In the genomic region with DNA sequence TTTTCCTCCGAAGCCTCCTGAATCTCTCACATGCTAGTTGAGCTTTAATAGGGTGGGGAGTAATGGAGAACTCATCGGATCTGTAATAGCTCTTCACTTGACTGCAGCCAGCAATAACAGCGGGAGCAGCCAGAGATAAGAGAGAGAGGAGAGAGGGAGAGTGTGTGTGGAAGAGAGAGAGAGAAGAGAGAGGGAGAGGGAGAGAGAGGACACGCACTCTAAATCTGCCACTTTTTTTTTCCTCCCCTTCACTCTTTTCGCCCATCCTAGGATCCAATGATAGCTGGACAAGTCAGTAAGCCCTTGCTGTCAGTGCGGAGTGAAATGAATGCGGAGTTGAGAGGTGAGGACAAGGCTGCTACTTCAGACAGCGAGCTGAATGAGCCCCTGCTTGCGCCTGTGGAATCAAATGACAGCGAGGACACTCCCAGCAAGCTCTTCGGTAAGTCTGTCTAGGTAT, we compare ENCODE assay signal across 10 cellular contexts.
DNase-seq lines count a peak whose midpoint lies in the region; TF ChIP-seq lines count a peak whose summit lies in the region.
"Had no signal": no experiment of that assay in that cellular context is flagged by ENCODE, and none has a peak within 500 bp of the region (broad histone marks: within the 10 kb centered on the region; RNA-seq: fewer than 3 reads in every experiment).

No MANE protein-coding gene starts in this region.

- no peaks in the 10 kb centered on the region for H3K9me3 ChIP-seq in right atrium auricular region
- no peaks in the 10 kb centered on the region for H3K9me3 ChIP-seq in MM.1S (replicated peaks; ENCODE audit: insufficient read depth, low read length)
- no peaks in the 10 kb centered on the region for H3K9me3 ChIP-seq in colonic mucosa

- no peaks in the 10 kb centered on the region for H3K9me2 ChIP-seq in MM.1S (replicated peaks; ENCODE audit: insufficient read depth, low read length)

- no peak overlapping the region for H3K4me2 ChIP-seq in MM.1S (ENCODE audit: low read depth, low read length)

- CTCF ChIA-PET in HEK293T (lab: Yijun Ruan, JAX): interaction anchor here (0.7 to 1.1 kb wide), 2 partner anchors 10 kb away, joined by 3 to 4 read pairs; no protein-coding TSS in a partner anchor

- H3K27ac ChIP-seq in right atrium auricular region: peak overlapping the region; percentile 64 to 71
- H3K27ac ChIP-seq in rectal smooth muscle tissue (ENCODE audit: low read depth, low read length): no peak overlapping the region
- no peak overlapping the region for H3K27ac ChIP-seq in MM.1S (ENCODE audit: low read length)
- H3K27ac ChIP-seq in colonic mucosa: no peak overlapping the region

- DNase-seq in HEK293T (ENCODE audit: extremely low spot score) (peak; percentile 58), NCI-H748 treated with DMSO at 0.1 percent for 48 hours (lab: John Stamatoyannopoulos, UW) (peak; percentile 86), right atrium auricular region (ENCODE audit: low spot score) (no peak), Kasumi-1 (lab: John Stamatoyannopoulos, UW) (no peak), HCEC 1CT (no peak), MM.1S (no peak), colonic mucosa (no peak)
- DNase-seq: activated T-cell treated with anti-CD3 and anti-CD28 coated beads for 4 hours, DND-41 had no signal

- intact Hi-C loops in colonic mucosa (cut with DNase I): no loop called here

- H3F3A ChIP-seq in MM.1S (ENCODE audit: insufficient read depth, low read length): no peaks in the 10 kb centered on the region

- POLR2A ChIA-PET in HEK293T (lab: Yijun Ruan, JAX): interaction anchor here (0.6 to 1.3 kb wide), 7 partner anchors 10 to 332 kb away, joined by 3 to 6 read pairs (median 3); no protein-coding TSS in a partner anchor

- TF ChIP-seq CTCF in right atrium auricular region (IDR thresholded peaks at IDR 0.05): no peak
- TF ChIP-seq CTCF in MM.1S (IDR thresholded peaks at IDR 0.05; ENCODE audit: low read length): no peak
- TF ChIP-seq CTCF in colonic mucosa (IDR thresholded peaks at IDR 0.05): no peak

- H3K9ac ChIP-seq in rectal smooth muscle tissue (ENCODE audit: low read length): no peak overlapping the region
- H3K9ac ChIP-seq in MM.1S (ENCODE audit: low read length): no peak overlapping the region
- H3K9ac ChIP-seq in colonic mucosa (ENCODE audit: low read depth in 2 of 2, low read length in 2 of 2): no peak overlapping the region

- H3K4me1 ChIP-seq in right atrium auricular region: no peaks in the 10 kb centered on the region
- H3K4me1 ChIP-seq in rectal smooth muscle tissue (ENCODE audit: control insufficient read depth, insufficient read depth, low read length): no peaks in the 10 kb centered on the region
- H3K4me1 ChIP-seq in MM.1S (ENCODE audit: low read length): no peaks in the 10 kb centered on the region
- H3K4me1 ChIP-seq in colonic mucosa: no peaks in the 10 kb centered on the region

- H3K4me3 ChIP-seq in right atrium auricular region: peak overlapping the region; percentile 29 to 42
- peak overlapping the region; percentile 9 for H3K4me3 ChIP-seq in rectal smooth muscle tissue (ENCODE audit: low read length)
- no peak overlapping the region for H3K4me3 ChIP-seq in MM.1S (ENCODE audit: low read length)
- no peak overlapping the region for H3K4me3 ChIP-seq in colonic mucosa

- H3K27me3 ChIP-seq in right atrium auricular region (no peaks in the 10 kb centered on the region), rectal smooth muscle tissue (ENCODE audit: control insufficient read depth, insufficient read depth, low read length) (no peaks in the 10 kb centered on the region), MM.1S (replicated peaks; ENCODE audit: insufficient read depth, low read length) (no peaks in the 10 kb centered on the region), colonic mucosa (no peaks in the 10 kb centered on the region)

- no peaks in the 10 kb centered on the region for H3K79me2 ChIP-seq in MM.1S (ENCODE audit: low read length)

- H2AFZ ChIP-seq in MM.1S (ENCODE audit: low read length): no peak overlapping the region

- H4K20me1 ChIP-seq in MM.1S (ENCODE audit: insufficient read depth, low read length): no peaks in the 10 kb centered on the region

- H3K36me3 ChIP-seq in right atrium auricular region: no peaks in the 10 kb centered on the region
- no peaks in the 10 kb centered on the region for H3K36me3 ChIP-seq in rectal smooth muscle tissue (ENCODE audit: control insufficient read depth, insufficient read depth, low read length)
- H3K36me3 ChIP-seq in MM.1S (replicated peaks; ENCODE audit: insufficient read depth, low read length): no peaks in the 10 kb centered on the region
- no peaks in the 10 kb centered on the region for H3K36me3 ChIP-seq in colonic mucosa

TF ChIP-seq in HEK293T, 16 proteins besides CTCF, POLR2A, EP300 and RAD21:
- peak; percentile 74 for TF ChIP-seq L3MBTL2 (conservative IDR thresholded peaks at IDR 0.05)
- TF ChIP-seq BHLHE40 (IDR thresholded peaks at IDR 0.05; ENCODE audit: borderline replicate concordance): no peak
- TF ChIP-seq, protein P1, sequence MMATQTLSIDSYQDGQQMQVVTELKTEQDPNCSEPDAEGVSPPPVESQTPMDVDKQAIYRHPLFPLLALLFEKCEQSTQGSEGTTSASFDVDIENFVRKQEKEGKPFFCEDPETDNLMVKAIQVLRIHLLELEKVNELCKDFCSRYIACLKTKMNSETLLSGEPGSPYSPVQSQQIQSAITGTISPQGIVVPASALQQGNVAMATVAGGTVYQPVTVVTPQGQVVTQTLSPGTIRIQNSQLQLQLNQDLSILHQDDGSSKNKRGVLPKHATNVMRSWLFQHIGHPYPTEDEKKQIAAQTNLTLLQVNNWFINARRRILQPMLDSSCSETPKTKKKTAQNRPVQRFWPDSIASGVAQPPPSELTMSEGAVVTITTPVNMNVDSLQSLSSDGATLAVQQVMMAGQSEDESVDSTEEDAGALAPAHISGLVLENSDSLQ (IDR thresholded peaks at IDR 0.05): peak; percentile 60
- peak; percentile 78 for TF ChIP-seq ZNF384 (IDR thresholded peaks at IDR 0.05)

Comparison
In these comparisons a context has a peak if more than half of its experiments do, and no peak if none do; other contexts are left out.
1. DNase-seq: peak in HEK293T (single experiment) and NCI-H748 treated with DMSO at 0.1 percent for 48 hours (single experiment); none in right atrium auricular region (single experiment), Kasumi-1 (0 of 2), HCEC 1CT (single experiment), MM.1S (single experiment) and colonic mucosa (single experiment).
2. H3K27ac ChIP-seq: peak in right atrium auricular region (2 of 2); none in rectal smooth muscle tissue (single experiment), MM.1S (single experiment) and colonic mucosa (single experiment).
3. H3K4me3 ChIP-seq: peak in right atrium auricular region (2 of 2) and rectal smooth muscle tissue (single experiment); none in MM.1S (single experiment) and colonic mucosa (single experiment).